ENCODE assay signal across 8 cellular contexts in the genomic region with DNA sequence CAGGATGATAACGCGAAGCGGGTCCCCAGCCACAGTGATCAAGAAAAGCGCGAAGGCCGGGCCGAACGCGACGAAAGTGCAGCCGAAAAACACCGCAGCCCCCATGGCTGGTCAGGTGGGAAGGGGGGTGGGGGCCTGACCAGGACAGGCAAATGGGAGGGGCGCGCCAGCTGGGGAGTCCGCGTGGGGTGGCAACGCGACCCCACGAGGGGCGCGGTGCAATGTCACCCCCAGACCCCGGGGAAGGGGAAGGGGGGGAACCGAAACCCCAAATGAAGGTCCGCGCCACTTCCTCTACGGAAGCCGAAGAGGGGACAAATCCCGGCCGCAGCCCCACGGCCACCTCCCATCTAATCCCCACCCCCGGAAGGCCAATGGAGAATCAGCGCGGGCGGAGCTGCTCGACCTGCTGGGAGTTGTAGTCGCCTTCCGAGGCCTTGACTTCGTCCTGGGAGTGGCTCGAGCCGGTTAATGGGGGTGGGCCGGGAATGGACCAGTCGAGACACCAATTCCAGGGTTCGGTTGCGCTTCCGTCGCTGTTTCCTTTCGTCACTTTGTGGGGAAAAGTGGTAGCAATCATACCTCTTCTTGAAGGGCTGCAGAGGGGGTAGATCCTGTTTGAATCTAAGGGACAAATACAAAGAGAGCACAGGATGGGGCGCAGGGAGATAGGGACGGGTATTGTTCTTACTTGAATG. TPM values are rescaled to one million over a fixed set of nuclear protein-coding genes. Genes with fewer than 3 reads are reported as not detected.
DNase-seq lines count a peak whose midpoint lies in the region; ATAC-seq and TF ChIP-seq lines count a peak whose summit lies in the region.

Gene APH1A, minus strand, starts transcription at position 311 of the 698 bp plus-strand sequence. Its CDS starts 206 bp downstream, at position 105.

- H3K4me1 ChIP-seq in left lung = peaks cover 11 to 39% of the 10 kb centered on the region in 2 donors

- TF ChIP-seq CTCF in CD14-positive monocyte (IDR thresholded peaks at IDR 0.05) (no peak), left lung (IDR thresholded peaks at IDR 0.05) (no peak)

- peaks cover 0 to 34% of the 10 kb centered on the region in 2 donors for H3K36me3 ChIP-seq in left lung

- peaks cover 0 to 6% (median 2%) of the 10 kb centered on the region in 3 donors for H3K27me3 Mint-ChIP-seq in CD14-positive monocyte (ENCODE audit: low read depth in 3 of 3)
- H3K27me3 Mint-ChIP-seq in dendritic cell treated with granulocyte-macrophage colony-stimulating factor and Interleukin-4, amounts not matched to agents 40 ng/mL and 50 ng/mL, for 4 days = no peaks in the 10 kb centered on the region

- intact Hi-C loops in CD14-positive monocyte (cut with micrococcal nuclease) = loop anchor here in 1 of 2 donors (2.0 to 10.0 kb wide), 2 partner anchors 54 to 286 kb away; no protein-coding TSS in a partner anchor
- intact Hi-C loops in dendritic cell treated with granulocyte-macrophage colony-stimulating factor and Interleukin-4, amounts not matched to agents 40 ng/mL and 50 ng/mL, for 4 days (cut with micrococcal nuclease) = loop anchor here (2.0 kb wide), 1 partner anchor 32 kb away; the partner anchor contains the start of gene ANP32E
- intact Hi-C loops in left lung (cut with DNase I) = no loop called here

- H3K27ac ChIP-seq in left lung = peak within 1 kb of the TSS; percentile 88 to 94

- peak within 1 kb of the TSS; percentile 97 to 99 (median 98) for H3K27ac Mint-ChIP-seq in CD14-positive monocyte
- H3K27ac Mint-ChIP-seq in dendritic cell treated with granulocyte-macrophage colony-stimulating factor and Interleukin-4, amounts not matched to agents 40 ng/mL and 50 ng/mL, for 4 days = peak within 1 kb of the TSS; percentile 95

- peak within 1 kb of the TSS; percentile 98 to 99 for H3K4me3 Mint-ChIP-seq in CD14-positive monocyte
- peak within 1 kb of the TSS; percentile 99 for H3K4me3 Mint-ChIP-seq in dendritic cell treated with granulocyte-macrophage colony-stimulating factor and Interleukin-4, amounts not matched to agents 40 ng/mL and 50 ng/mL, for 4 days

- H3K36me3 Mint-ChIP-seq in CD14-positive monocyte = peaks cover 35 to 38% of the 10 kb centered on the region in 2 donors
- peaks cover 54% of the 10 kb centered on the region for H3K36me3 Mint-ChIP-seq in dendritic cell treated with granulocyte-macrophage colony-stimulating factor and Interleukin-4, amounts not matched to agents 40 ng/mL and 50 ng/mL, for 4 days (ENCODE audit: low read depth)

- H3K4me3 ChIP-seq in left lung = peak within 1 kb of the TSS; percentile 83 to 97

- no peaks in the 10 kb centered on the region for H3K9me3 ChIP-seq in left lung

- H3K27me3 ChIP-seq in left lung = no peaks in the 10 kb centered on the region

- DNase-seq in CD14-positive monocyte (ENCODE audit: low spot score) = peak; percentile 96
- DNase-seq in NCI-H774 (lab: John Stamatoyannopoulos, UW) = peak; percentile 98
- peak; percentile 76 to 96 for DNase-seq in activated CD4-positive, alpha-beta T cell treated with anti-CD3 and anti-CD28 coated beads, Interleukin-2, amount 50 U/mL, for 24 hours (ENCODE audit: low read depth in 1 of 2, low spot score in 1 of 2)
- DNase-seq in left lung = peak; percentile 98 to 99
- DNase-seq in stimulated activated CD4-positive, alpha-beta T cell treated with anti-CD3 and anti-CD28 coated beads, Interleukin-2, amount 100 ng/mL, for 4 hours (ENCODE audit: low read depth) = peak; percentile 88

- H3K9me3 Mint-ChIP-seq in CD14-positive monocyte = peaks cover 0 to 1% (median 0%) of the 10 kb centered on the region in 7 donors
- no peaks in the 10 kb centered on the region for H3K9me3 Mint-ChIP-seq in dendritic cell treated with granulocyte-macrophage colony-stimulating factor and Interleukin-4, amounts not matched to agents 40 ng/mL and 50 ng/mL, for 4 days

- peaks cover 56% of the 10 kb centered on the region for H3K4me1 Mint-ChIP-seq in CD14-positive monocyte
- H3K4me1 Mint-ChIP-seq in dendritic cell treated with granulocyte-macrophage colony-stimulating factor and Interleukin-4, amounts not matched to agents 40 ng/mL and 50 ng/mL, for 4 days (ENCODE audit: low read depth) = peaks cover 76% of the 10 kb centered on the region

- peak; percentile 89 for ATAC-seq in GM19397 (IDR thresholded peaks at IDR 0.05; ENCODE audit: unreplicated experiment)
- peak; percentile 83 for ATAC-seq in HG03565 (IDR thresholded peaks at IDR 0.05; ENCODE audit: unreplicated experiment)
- ATAC-seq in left lung = peak; percentile 99

RNA-seq across cellular contexts. Expression of gene APH1A, which starts in this region (rescaled TPM):
- 10 to 100 TPM; 83.7 to 83.9 TPM for polyA plus RNA-seq in CD14-positive monocyte
- total RNA-seq in left lung = 100 to 1,000 TPM; 127 to 143 TPM

Comparison
In these comparisons a context has a peak if more than half of its experiments do, and no peak if none do; other contexts are left out.
1. Peak in every context shown above with its lines: DNase-seq, ATAC-seq, H3K4me3 ChIP-seq and H3K27ac ChIP-seq.